In genomic region chr15:89948796-89949195, GRCh38 we compare ENCODE assay signal across 14 cellular contexts. TPM values are rescaled to one million over a fixed set of nuclear protein-coding genes. Genes with fewer than 3 reads are reported as not detected.
DNase-seq lines count a peak whose midpoint lies in the region; ATAC-seq lines count a peak whose summit lies in the region.
"Had no signal": no experiment of that assay in that cellular context is flagged by ENCODE, and none has a peak within 500 bp of the region (broad histone marks: within the 10 kb centered on the region; RNA-seq: fewer than 3 reads in every experiment).

No MANE protein-coding gene starts in this region.

- no peak for ATAC-seq in HG03520 (IDR thresholded peaks at IDR 0.05; ENCODE audit: unreplicated experiment)
- no peak for ATAC-seq in GM19452 (IDR thresholded peaks at IDR 0.05; ENCODE audit: unreplicated experiment)
- ATAC-seq: CD8-positive, alpha-beta T cell had no signal

- DNase-seq in RPMI7951 (ENCODE audit: low read depth) (peak; percentile 13), epidermal melanocyte (ENCODE audit: insufficient read length, low spot score) (peak; percentile 28), pons (ENCODE audit: low spot score) (peak; percentile 78), GF-D8 (lab: John Stamatoyannopoulos, UW) (no peak)
- DNase-seq: CD8-positive, alpha-beta T cell; COR-L47; DMS 273 treated with DMSO at 0.1 percent for 48 hours; DMS53; DND-41; EL; GM23248; KBM-7 had no signal

RNA-seq across cellular contexts. Expression of gene ARPIN, which starts 36.0 kb away (rescaled TPM):
- 12.0 and 15.1 TPM in 2 replicates for total RNA-seq in RPMI7951 (2014; rRNA removed; shearing (Covaris generic))
- total RNA-seq: CD8-positive, alpha-beta T cell had no signal

RNA-seq across cellular contexts. Expression of gene ZNF710, which starts 52.3 kb away (rescaled TPM):
- 5.5 and 5.6 TPM in 2 replicates for total RNA-seq in RPMI7951 (2014; rRNA removed; shearing (Covaris generic))

RNA-seq across cellular contexts. Expression of gene AP3S2, which starts 55.0 kb away (rescaled TPM):
- total RNA-seq in RPMI7951 (2014; rRNA removed; shearing (Covaris generic)): 56.0 and 61.0 TPM in 2 replicates
